Comparison of ENCODE assay signal across 22 cellular contexts in the genomic region with DNA sequence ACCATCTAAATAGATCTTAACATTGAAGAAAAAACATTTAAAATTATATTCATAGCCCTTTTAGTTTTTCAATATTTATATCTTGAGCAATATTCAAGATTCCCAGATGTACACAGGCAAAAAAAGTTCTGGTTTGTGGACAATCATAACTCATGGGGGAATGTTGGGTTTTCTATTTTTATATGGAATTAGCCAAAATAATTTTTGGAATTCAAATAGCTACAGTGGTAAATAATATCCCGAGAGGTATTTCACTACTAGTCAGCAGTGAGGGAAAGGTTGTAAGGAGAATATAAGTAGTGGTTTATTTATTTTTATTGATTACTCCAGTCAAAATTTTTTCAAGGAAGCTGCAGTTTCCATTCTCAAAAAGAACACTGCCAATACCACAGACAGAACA.
DNase-seq lines count a peak whose midpoint lies in the region; ATAC-seq and TF ChIP-seq lines count a peak whose summit lies in the region.
"Had no signal": no experiment of that assay in that cellular context is flagged by ENCODE, and none has a peak within 500 bp of the region (broad histone marks: within the 10 kb centered on the region; RNA-seq: fewer than 3 reads in every experiment).

No MANE protein-coding gene starts in this region.

- H3K4me3 ChIP-seq in SJSA1 (no peak overlapping the region), skeletal muscle tissue (ENCODE audit: low read length in 3 of 3) (no peak overlapping the region), coronary artery (no peak overlapping the region)
- H3K4me3 ChIP-seq: heart left ventricle, mucosa of descending colon, upper lobe of left lung had no signal

- no peaks in the 10 kb centered on the region for H3K36me3 ChIP-seq in SJSA1
- H3K36me3 ChIP-seq in skeletal muscle tissue (ENCODE audit: control insufficient read depth in 3 of 3, insufficient read depth in 3 of 3, low read length in 3 of 3), result no peaks in the 10 kb centered on the region
- H3K36me3 ChIP-seq: neutrophil, upper lobe of left lung had no signal

- H3K4me1 ChIP-seq in SJSA1 (replicated peaks) (peaks cover 32% of the 10 kb centered on the region), skeletal muscle tissue (ENCODE audit: control insufficient read depth in 3 of 3, insufficient read depth in 3 of 3, low read length in 3 of 3) (peaks cover 0 to 7% (median 0%) of the 10 kb centered on the region in 3 donors)

- no peak for ATAC-seq in GM21423 (IDR thresholded peaks at IDR 0.05; ENCODE audit: unreplicated experiment)
- ATAC-seq: left ventricle myocardium superior, mucosa of descending colon, Right ventricle myocardium inferior had no signal

- H3K27ac ChIP-seq in SJSA1 (peak overlapping the region; percentile 81), skeletal muscle tissue (ENCODE audit: low read depth, low read length) (peak overlapping the region; percentile 43), coronary artery (peak overlapping the region in 1 of 2 donors; percentile 85)
- H3K27ac ChIP-seq: neutrophil had no signal

- H3K9ac ChIP-seq in skeletal muscle tissue (ENCODE audit: low read depth in 1 of 3, low read length in 3 of 3), result no peak overlapping the region

- TF ChIP-seq CTCF in coronary artery (IDR thresholded peaks at IDR 0.05) (no peak), GM10248 (IDR thresholded peaks at IDR 0.05; ENCODE audit: control extremely low read depth, extremely low read depth, low read depth, missing control alignments) (no peak)

- H3K27me3 ChIP-seq in SJSA1 (replicated peaks) (no peaks in the 10 kb centered on the region), skeletal muscle tissue (ENCODE audit: control insufficient read depth in 3 of 3, insufficient read depth in 3 of 3, low read length in 3 of 3) (no peaks in the 10 kb centered on the region)
- H3K27me3 ChIP-seq: heart left ventricle, neutrophil, upper lobe of left lung had no signal

- H3K9me3 ChIP-seq in SJSA1 (replicated peaks) (no peaks in the 10 kb centered on the region), skeletal muscle tissue (ENCODE audit: control insufficient read depth in 3 of 3, low read length in 3 of 3) (no peaks in the 10 kb centered on the region)
- H3K9me3 ChIP-seq: heart left ventricle, mucosa of descending colon, neutrophil, upper lobe of left lung had no signal

- POLR2A ChIA-PET in GM10248 (lab: Yijun Ruan, JAX), result no interaction called here

- peak; percentile 11 for DNase-seq in EH (ENCODE audit: low read depth)
- DNase-seq in SJSA1 (ENCODE audit: low read depth in 1 of 2, low spot score in 2 of 2), result no peak
- DNase-seq in fibroblast of peridontal ligament (ENCODE audit: extremely low read depth), result peak; percentile 76
- no peak for DNase-seq in LoVo (ENCODE audit: low spot score)
- no peak for DNase-seq in coronary artery (ENCODE audit: low spot score)
- no peak for DNase-seq in GM10248 (ENCODE audit: extremely low spot score)
- DNase-seq: activated CD8-positive, alpha-beta memory T cell treated with anti-CD3 and anti-CD28 coated beads, Interleukin-2, amount 50 U/mL, for 48 hours; activated naive CD4-positive, alpha-beta T cell; CD8-positive, alpha-beta memory T cell; DMS79; GOT3; heart left ventricle; left ventricle myocardium superior; mucosa of descending colon; NCI-H1694; NCI-H2171 treated with DMSO at 0.1 percent for 48 hours; NCI-H69; upper lobe of left lung had no signal

- CTCF ChIA-PET in GM10248 (lab: Yijun Ruan, JAX), result interaction anchor here (0.7 kb wide), 1 partner anchor 19 kb away, joined by 3 read pairs; no protein-coding TSS in a partner anchor

Comparison
In these comparisons a context has a peak if more than half of its experiments do, and no peak if none do; other contexts are left out.
1. DNase-seq: peak in EH (single experiment) and fibroblast of peridontal ligament (single experiment); none in SJSA1 (0 of 2), LoVo (single experiment), coronary artery (single experiment) and GM10248 (single experiment).